ENCODE assay signal across 31 cellular contexts in genomic region chr7:20026762-20027161, GRCh38.
"Had no signal": no experiment of that assay in that cellular context is flagged by ENCODE, and none has a peak within 500 bp of the region (broad histone marks: within the 10 kb centered on the region; RNA-seq: fewer than 3 reads in every experiment).

No MANE protein-coding gene starts in this region.

- H3K4me3 Mint-ChIP-seq: immature natural killer cell; mesothelial cell of epicardium; naive B cell; natural killer cell; nephron progenitor cell; neural progenitor cell; stimulated activated naive B cell treated with anti-CD40 and anti-IgM and Interleukin-4, amounts not matched to agents 10 μg/mL and 1 μg/mL and 100 μg/mL, for 72 hours had no signal

- H3K27me3 ChIP-seq: hepatocyte, left lung, neural progenitor cell, neutrophil, right atrium auricular region, right lobe of liver, stomach, testis, thyroid gland, transverse colon, upper lobe of left lung, vagina had no signal

- DNase-seq: immature natural killer cell; kidney; left colon; left lung; lower lobe of right lung; mammary epithelial cell; mesenchymal stem cell; naive B cell; natural killer cell; nephron progenitor cell; occipital lobe; psoas muscle; right lobe of liver; stimulated activated CD4-positive, alpha-beta T cell treated with anti-CD3 and anti-CD28 coated beads, Interleukin-2, amount 100 ng/mL, for 24 hours; stimulated activated CD4-positive, alpha-beta T cell treated with anti-CD3 and anti-CD28 coated beads, Interleukin-4, amount 100 ng/mL, for 1 hour; stimulated activated naive B cell treated with anti-CD40 and anti-IgM and Interleukin-4, amounts not matched to agents 10 μg/mL and 1 μg/mL and 100 μg/mL, for 72 hours; stimulated activated naive CD8-positive, alpha-beta T cell treated with anti-CD3 and anti-CD28 coated beads, Interleukin-15, Interleukin-2, amounts not matched to agents 100 U/mL and 50 U/mL, for 24 hours; stomach; testis; thyroid gland; transverse colon; upper lobe of left lung had no signal

- H3K27me3 Mint-ChIP-seq: naive B cell; stimulated activated naive B cell treated with anti-CD40 and anti-IgM and Interleukin-4, amounts not matched to agents 10 μg/mL and 1 μg/mL and 100 μg/mL, for 72 hours had no signal

- H3K4me3 ChIP-seq: hepatocyte, left lung, lower lobe of right lung, neural progenitor cell, psoas muscle, right atrium auricular region, right lobe of liver, smooth muscle cell, stomach, testis, thyroid gland, transverse colon, upper lobe of left lung, vagina had no signal

- H3K9me3 Mint-ChIP-seq: nephron progenitor cell had no signal

- H3K9ac ChIP-seq: neural progenitor cell, parathyroid adenoma had no signal

- H3K4me1 ChIP-seq: lower lobe of right lung, neural progenitor cell, parathyroid adenoma, psoas muscle, right atrium auricular region, right lobe of liver, stomach, testis, thyroid gland, transverse colon, upper lobe of left lung, vagina had no signal

- ATAC-seq: left colon; left lung; lower lobe of right lung; natural killer cell; psoas muscle; right lobe of liver; stimulated activated naive B cell treated with anti-CD40 and anti-IgM and Interleukin-4, amounts not matched to agents 10 μg/mL and 1 μg/mL and 100 μg/mL, for 72 hours; stimulated activated naive CD8-positive, alpha-beta T cell treated with anti-CD3 and anti-CD28 coated beads, Interleukin-15, Interleukin-2, amounts not matched to agents 100 U/mL and 50 U/mL, for 24 hours had no signal

- H3K27ac Mint-ChIP-seq: immature natural killer cell; mesothelial cell of epicardium; naive B cell; natural killer cell; nephron progenitor cell; neural progenitor cell; stimulated activated naive B cell treated with anti-CD40 and anti-IgM and Interleukin-4, amounts not matched to agents 10 μg/mL and 1 μg/mL and 100 μg/mL, for 72 hours had no signal

- H3K36me3 Mint-ChIP-seq: immature natural killer cell; naive B cell; natural killer cell; neural progenitor cell; stimulated activated naive B cell treated with anti-CD40 and anti-IgM and Interleukin-4, amounts not matched to agents 10 μg/mL and 1 μg/mL and 100 μg/mL, for 72 hours had no signal

- FAIRE-seq: islet of Langerhans, kidney had no signal

- H3K9me3 ChIP-seq: left lung, lower lobe of right lung, neutrophil, psoas muscle, right atrium auricular region, right lobe of liver, stomach, testis, thyroid gland, transverse colon, upper lobe of left lung, vagina had no signal

- H3K27ac ChIP-seq: hepatocyte, left lung, lower lobe of right lung, neural progenitor cell, neutrophil, parathyroid adenoma, psoas muscle, right atrium auricular region, right lobe of liver, stomach, testis, thyroid gland, transverse colon, upper lobe of left lung, vagina had no signal

- H3K36me3 ChIP-seq: left lung, lower lobe of right lung, neural progenitor cell, neutrophil, right atrium auricular region, right lobe of liver, stomach, thyroid gland, transverse colon, upper lobe of left lung, vagina had no signal

- H3K4me1 Mint-ChIP-seq: immature natural killer cell, natural killer cell, nephron progenitor cell had no signal
